ENCODE assay signal across 15 cellular contexts in the genomic region with DNA sequence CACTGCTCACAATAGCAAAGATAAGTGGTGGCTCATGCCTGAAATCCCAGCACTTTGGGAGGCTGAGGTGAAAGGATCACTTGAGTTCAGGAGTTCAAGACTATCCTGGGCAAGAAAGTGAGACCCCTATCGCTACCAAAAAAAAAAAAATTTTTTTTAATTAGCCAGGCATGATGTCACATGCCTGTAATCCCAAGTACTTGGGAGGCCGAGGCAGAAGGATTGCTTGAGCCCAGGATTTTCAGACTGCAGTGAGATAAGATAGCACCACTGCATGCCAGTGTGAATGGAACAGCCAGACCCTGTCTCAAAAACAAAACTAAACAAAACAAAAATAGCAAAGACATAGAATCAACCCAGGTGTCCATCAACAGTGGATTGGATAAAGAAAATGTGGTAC. TPM values are rescaled to one million over a fixed set of nuclear protein-coding genes. Genes with fewer than 3 reads are reported as not detected.
A peak's percentile ranks its signal among the peaks of the same experiment; 100 is the strongest.
DNase-seq lines count a peak whose midpoint lies in the region; ATAC-seq, FAIRE-seq and TF ChIP-seq lines count a peak whose summit lies in the region.
"Had no signal": no experiment of that assay in that cellular context is flagged by ENCODE, and none has a peak within 500 bp of the region (broad histone marks: within the 10 kb centered on the region; RNA-seq: fewer than 3 reads in every experiment).

No MANE protein-coding gene starts in this region.

- no peaks in the 10 kb centered on the region for H3K9me3 Mint-ChIP-seq in Caco-2 (ENCODE audit: unreplicated experiment)
- H3K9me3 Mint-ChIP-seq: CD4-positive, alpha-beta T cell had no signal

- intact Hi-C loops in Caco-2 (cut with micrococcal nuclease; ENCODE audit: unreplicated experiment) = no loop called here
- intact Hi-C loops in OCI-LY7 (cut with micrococcal nuclease; ENCODE audit: unreplicated experiment) = no loop called here

- DNase-seq in Caco-2 = no peak
- DNase-seq in SK-N-MC (ENCODE audit: low read depth, low spot score) = no peak
- DNase-seq in foreskin keratinocyte = no peak
- no peak for DNase-seq in DMS79 (lab: John Stamatoyannopoulos, UW)
- no peak for DNase-seq in frontal cortex (ENCODE audit: low spot score in 2 of 2)
- no peak for DNase-seq in OCI-LY7 (ENCODE audit: low spot score)
- DNase-seq: CD4-positive, alpha-beta T cell; DMS79 treated with DMSO at 0.1 percent for 48 hours; NCI-H446; NCI-H69 had no signal

- H3K9ac ChIP-seq in SK-N-MC (ENCODE audit: insufficient read length) (no peak overlapping the region), skeletal muscle satellite cell (ENCODE audit: low read depth, low read length) (peak overlapping the region; percentile 29)
- H3K9ac ChIP-seq: GM23248 had no signal

- H3K27me3 ChIP-seq in Caco-2 (replicated peaks; ENCODE audit: control insufficient read depth, insufficient read depth, low read length) (no peaks in the 10 kb centered on the region), foreskin keratinocyte (no peaks in the 10 kb centered on the region), skeletal muscle satellite cell (ENCODE audit: control insufficient read depth, insufficient read depth, low read length) (no peaks in the 10 kb centered on the region)
- H3K27me3 ChIP-seq: SJSA1 had no signal

- H3K9me3 ChIP-seq in Caco-2 (0 out of 2 replicates have a peak, but pooled peaks cover 4% of the 10 kb centered on the region), SK-N-MC (ENCODE audit: low read depth, low read length) (no peaks in the 10 kb centered on the region), skeletal muscle satellite cell (replicated peaks; ENCODE audit: low read length) (no peaks in the 10 kb centered on the region), OCI-LY7 (ENCODE audit: low read length) (no peaks in the 10 kb centered on the region)
- H3K9me3 ChIP-seq: SJSA1 had no signal

- no peaks in the 10 kb centered on the region for H3K79me2 ChIP-seq in OCI-LY7 (ENCODE audit: insufficient read depth, low read depth, low read length)

- TF ChIP-seq CTCF in Caco-2 (IDR thresholded peaks at IDR 0.05; ENCODE audit: insufficient read depth in 1 of 2, low read depth in 1 of 2, low read length in 1 of 2, severe bottlenecking in 1 of 2, unreplicated experiment in 1 of 2) (no peak), foreskin keratinocyte (conservative IDR thresholded peaks at IDR 0.05) (no peak), OCI-LY7 (conservative IDR thresholded peaks at IDR 0.05; ENCODE audit: low read length) (no peak)

- peak overlapping the region; percentile 95 for H3K27ac Mint-ChIP-seq in Caco-2 (ENCODE audit: unreplicated experiment)
- H3K27ac Mint-ChIP-seq: CD4-positive, alpha-beta T cell had no signal

- no peaks in the 10 kb centered on the region for H4K20me1 ChIP-seq in OCI-LY7 (ENCODE audit: insufficient read depth, low read length)

- peaks cover 58% of the 10 kb centered on the region for H3K4me1 ChIP-seq in Caco-2
- peaks cover 26% of the 10 kb centered on the region for H3K4me1 ChIP-seq in foreskin keratinocyte
- H3K4me1 ChIP-seq in skeletal muscle satellite cell (ENCODE audit: control insufficient read depth, insufficient read depth, low read length) = peaks cover 77% of the 10 kb centered on the region
- H3K4me1 ChIP-seq in OCI-LY7 (ENCODE audit: insufficient read depth, low read length, poor library complexity, severe bottlenecking) = no peaks in the 10 kb centered on the region

- no peak overlapping the region for H3K4me3 Mint-ChIP-seq in Caco-2 (ENCODE audit: unreplicated experiment)
- H3K4me3 Mint-ChIP-seq: CD4-positive, alpha-beta T cell had no signal

- POLR2A ChIA-PET in Caco-2 (lab: Charles Lee) = no interaction called here
- POLR2A ChIA-PET in OCI-LY7 (lab: Charles Lee) = no interaction called here

- peaks cover 10% of the 10 kb centered on the region for H3K36me3 Mint-ChIP-seq in Caco-2 (ENCODE audit: insufficient read depth, unreplicated experiment)

- no TSS peak for BruUV-seq in Caco-2 (replicated peaks; lab: Mats Ljungman, UMichigan)
- no TSS peak for BruUV-seq in OCI-LY7 (replicated peaks; lab: Mats Ljungman, UMichigan)

- H3K4me1 Mint-ChIP-seq in Caco-2 (ENCODE audit: low read depth, unreplicated experiment) = peaks cover 22% of the 10 kb centered on the region

- H3K27me3 Mint-ChIP-seq in Caco-2 (ENCODE audit: insufficient read depth, unreplicated experiment) = no peaks in the 10 kb centered on the region
- H3K27me3 Mint-ChIP-seq: CD4-positive, alpha-beta T cell had no signal

- no peak for FAIRE-seq in frontal cortex (lab: Jason Lieb, UNC)
- FAIRE-seq: K562 had no signal

- 0 out of 2 replicates have a peak overlapping the region, but pooled peaks have one; percentile 77 for H3K27ac ChIP-seq in SK-N-MC
- H3K27ac ChIP-seq in foreskin keratinocyte = peak overlapping the region; percentile 79
- H3K27ac ChIP-seq in OCI-LY7 (ENCODE audit: low read depth, low read length, poor library complexity, severe bottlenecking) = no peak overlapping the region
- H3K27ac ChIP-seq: GM23248, SJSA1 had no signal

- ATAC-seq in foreskin keratinocyte = no peak
- ATAC-seq: HCT116, K562 had no signal

- H3K36me3 ChIP-seq in Caco-2 (ENCODE audit: control insufficient read depth, insufficient read depth, low read length) = no peaks in the 10 kb centered on the region
- H3K36me3 ChIP-seq in SK-N-MC (ENCODE audit: insufficient read depth, low read length) = no peaks in the 10 kb centered on the region
- H3K36me3 ChIP-seq in skeletal muscle satellite cell (ENCODE audit: insufficient read depth, low read length) = no peaks in the 10 kb centered on the region
- H3K36me3 ChIP-seq in OCI-LY7 (ENCODE audit: insufficient read depth, low read length) = no peaks in the 10 kb centered on the region
- H3K36me3 ChIP-seq: SJSA1 had no signal

- CTCF ChIA-PET in Caco-2 (lab: Charles Lee) (no interaction called here), OCI-LY7 (lab: Charles Lee; ENCODE audit: unreplicated experiment) (no interaction called here)

- H3K4me3 ChIP-seq in Caco-2 (ENCODE audit: low read depth, low read length) = no peak overlapping the region
- H3K4me3 ChIP-seq in SK-N-MC = no peak overlapping the region
- H3K4me3 ChIP-seq in skeletal muscle satellite cell (ENCODE audit: low read length) = no peak overlapping the region
- no peak overlapping the region for H3K4me3 ChIP-seq in OCI-LY7 (ENCODE audit: low read depth, low read length, poor library complexity, severe bottlenecking)
- H3K4me3 ChIP-seq: GM23248, K562, SJSA1 had no signal

- no peak overlapping the region for H3K4me2 ChIP-seq in skeletal muscle satellite cell (ENCODE audit: low read length)
- no peak overlapping the region for H3K4me2 ChIP-seq in OCI-LY7 (ENCODE audit: low read length)

- H2AFZ ChIP-seq in OCI-LY7 (ENCODE audit: low read length) = no peak overlapping the region
- H2AFZ ChIP-seq: GM23248 had no signal

- H3K9me2 ChIP-seq in OCI-LY7 (ENCODE audit: insufficient read depth, low read length) = no peaks in the 10 kb centered on the region

RNA-seq across cellular contexts. Expression of a gene that starts 50.6 kb away (rescaled TPM):
- total RNA-seq in Caco-2 (2022) (10.9 and 11.9 TPM in 2 replicates), foreskin keratinocyte (2.1 and 4.1 TPM in 2 replicates), frontal cortex (2.0 TPM), OCI-LY7 (2022) (5.0 and 5.1 TPM in 2 replicates)
- 3.4 and 4.2 TPM in 2 replicates for polyA plus RNA-seq in foreskin keratinocyte
- total RNA-seq in skeletal muscle satellite cell (2012; rRNA removed) = 0.87 and 1.5 TPM in 2 replicates
- total RNA-seq in OCI-LY7 (2014; rRNA removed; shearing (Covaris generic)) = 3.5 and 6.8 TPM in 2 replicates

RNA-seq across cellular contexts. Expression of a gene that starts 50.7 kb away (rescaled TPM):
- total RNA-seq in Caco-2 (2022) (49.5 and 52.3 TPM in 2 replicates), foreskin keratinocyte (42.0 and 42.2 TPM in 2 replicates), frontal cortex (21.6 TPM), OCI-LY7 (2022) (67.6 and 74.5 TPM in 2 replicates)
- 14.5 and 16.1 TPM in 2 replicates for polyA plus RNA-seq in foreskin keratinocyte
- 28.0 and 32.7 TPM in 2 replicates for total RNA-seq in skeletal muscle satellite cell (2012; rRNA removed)
- 53.4 and 58.6 TPM in 2 replicates for total RNA-seq in OCI-LY7 (2014; rRNA removed; shearing (Covaris generic))
